Comparison of ENCODE assay signal across 8 cellular contexts in the genomic region with DNA sequence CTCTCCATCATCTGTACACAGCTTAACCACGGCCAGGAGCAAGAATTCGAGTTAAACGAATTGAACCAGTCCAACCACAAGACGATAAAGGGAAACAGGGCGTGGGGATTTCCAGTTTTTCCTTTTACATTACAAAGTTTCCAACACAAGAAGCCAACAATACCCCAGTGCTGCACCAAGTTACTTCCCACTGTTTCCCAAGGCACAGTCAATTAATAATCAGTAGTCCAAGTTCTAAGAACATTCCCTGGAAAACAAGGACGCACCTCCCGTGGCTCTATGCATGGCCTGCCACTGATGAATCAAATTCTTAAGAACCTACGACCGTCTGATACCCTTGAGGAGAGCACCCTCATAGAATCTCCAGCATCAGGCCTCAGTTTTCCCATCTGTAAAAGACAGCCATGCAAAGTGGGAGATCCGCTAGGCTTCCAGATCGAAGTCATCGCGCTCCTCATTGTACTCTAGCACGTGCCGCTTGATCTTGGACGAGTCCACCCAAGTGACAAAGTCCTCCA. TPM values are rescaled to one million over a fixed set of nuclear protein-coding genes. Genes with fewer than 3 reads are reported as not detected.
DNase-seq lines count a peak whose midpoint lies in the region; ATAC-seq and TF ChIP-seq lines count a peak whose summit lies in the region.

No MANE protein-coding gene starts in this region.

- no peaks in the 10 kb centered on the region for H3K27me3 ChIP-seq in suprapubic skin

- H3K4me3 ChIP-seq in suprapubic skin = peak overlapping the region; percentile 85

- peak overlapping the region; percentile 97 for H3K27ac Mint-ChIP-seq in activated CD4-positive, alpha-beta T cell treated with anti-CD3 and anti-CD28 coated beads, Interleukin-2, amount 10 ng/mL, durations not matched to agents 24 days and 14 days
- H3K27ac Mint-ChIP-seq in activated naive CD8-positive, alpha-beta T cell treated with anti-CD3 and anti-CD28 coated beads, Interleukin-2, amount 10 ng/mL, durations not matched to agents 7 days and 5 days = peak overlapping the region; percentile 86

- H3K4me3 Mint-ChIP-seq in activated CD4-positive, alpha-beta T cell treated with anti-CD3 and anti-CD28 coated beads, Interleukin-2, amount 10 ng/mL, durations not matched to agents 24 days and 14 days = peak overlapping the region; percentile 88
- peak overlapping the region; percentile 93 for H3K4me3 Mint-ChIP-seq in activated naive CD8-positive, alpha-beta T cell treated with anti-CD3 and anti-CD28 coated beads, Interleukin-2, amount 10 ng/mL, durations not matched to agents 7 days and 5 days

- DNase-seq in activated CD4-positive, alpha-beta T cell treated with anti-CD3 and anti-CD28 coated beads, Interleukin-2, amount 10 ng/mL, durations not matched to agents 24 days and 14 days = peak; percentile 70
- DNase-seq in activated CD4-positive, alpha-beta T cell treated with anti-CD3 and anti-CD28 coated beads, Interleukin-2, amount 50 U/mL, for 4 hours = no peak
- DNase-seq in activated naive CD8-positive, alpha-beta T cell treated with anti-CD3 and anti-CD28 coated beads, Interleukin-2, amount 10 ng/mL, durations not matched to agents 7 days and 5 days = no peak
- DNase-seq in iris pigment epithelial cell (ENCODE audit: low read depth) (peak; percentile 61), suprapubic skin (ENCODE audit: low spot score in 2 of 2) (no peak), GM19240 (ENCODE audit: insufficient read length, low spot score) (no peak), NCI-H748 (lab: John Stamatoyannopoulos, UW; ENCODE audit: unreplicated experiment) (no peak), DMS153 treated with DMSO at 0.1 percent for 48 hours (lab: John Stamatoyannopoulos, UW; ENCODE audit: unreplicated experiment) (no peak)

- under 1% methylated on average over 15 of the region's 16 CpGs for WGBS in suprapubic skin

- TF ChIP-seq EP300 in suprapubic skin (IDR thresholded peaks at IDR 0.05) = no peak

- TF ChIP-seq CTCF in suprapubic skin (IDR thresholded peaks at IDR 0.05) = no peak

- intact Hi-C loops in activated CD4-positive, alpha-beta T cell treated with anti-CD3 and anti-CD28 coated beads, Interleukin-2, amount 10 ng/mL, durations not matched to agents 24 days and 14 days (cut with micrococcal nuclease) = no loop called here

- no peaks in the 10 kb centered on the region for H3K9me3 ChIP-seq in suprapubic skin

- H3K4me1 Mint-ChIP-seq in activated CD4-positive, alpha-beta T cell treated with anti-CD3 and anti-CD28 coated beads, Interleukin-2, amount 10 ng/mL, durations not matched to agents 24 days and 14 days = peaks cover 31% of the 10 kb centered on the region
- H3K4me1 Mint-ChIP-seq in activated naive CD8-positive, alpha-beta T cell treated with anti-CD3 and anti-CD28 coated beads, Interleukin-2, amount 10 ng/mL, durations not matched to agents 7 days and 5 days = peaks cover 29% of the 10 kb centered on the region

- H3K27ac ChIP-seq in suprapubic skin = peak overlapping the region; percentile 96

- POLR2A ChIA-PET in activated naive CD8-positive, alpha-beta T cell treated with anti-CD3 and anti-CD28 coated beads, Interleukin-2, amount 10 ng/mL, durations not matched to agents 7 days and 5 days (lab: Charles Lee) = interaction anchor here (0.6 to 7.6 kb wide), 17 partner anchors 9 to 271 kb away, joined by 3 to 168 read pairs (median 9); partner anchors contain the start of genes MAN2C1, PTPN9, SIN3A and SNUPN

- peaks cover 6% of the 10 kb centered on the region for H3K36me3 ChIP-seq in suprapubic skin

- no peak for ATAC-seq in activated naive CD8-positive, alpha-beta T cell treated with anti-CD3 and anti-CD28 coated beads, Interleukin-2, amount 10 ng/mL, durations not matched to agents 7 days and 5 days (ENCODE audit: low read depth)

- peaks cover 2% of the 10 kb centered on the region for H3K27me3 Mint-ChIP-seq in activated CD4-positive, alpha-beta T cell treated with anti-CD3 and anti-CD28 coated beads, Interleukin-2, amount 10 ng/mL, durations not matched to agents 24 days and 14 days
- no peaks in the 10 kb centered on the region for H3K27me3 Mint-ChIP-seq in activated naive CD8-positive, alpha-beta T cell treated with anti-CD3 and anti-CD28 coated beads, Interleukin-2, amount 10 ng/mL, durations not matched to agents 7 days and 5 days

- no peaks in the 10 kb centered on the region for H3K9me3 Mint-ChIP-seq in activated CD4-positive, alpha-beta T cell treated with anti-CD3 and anti-CD28 coated beads, Interleukin-2, amount 10 ng/mL, durations not matched to agents 24 days and 14 days
- no peaks in the 10 kb centered on the region for H3K9me3 Mint-ChIP-seq in activated naive CD8-positive, alpha-beta T cell treated with anti-CD3 and anti-CD28 coated beads, Interleukin-2, amount 10 ng/mL, durations not matched to agents 7 days and 5 days

- H3K4me1 ChIP-seq in suprapubic skin = peaks cover 52% of the 10 kb centered on the region

- H3K36me3 Mint-ChIP-seq in activated CD4-positive, alpha-beta T cell treated with anti-CD3 and anti-CD28 coated beads, Interleukin-2, amount 10 ng/mL, durations not matched to agents 24 days and 14 days (ENCODE audit: low read depth) = peaks cover 26% of the 10 kb centered on the region
- peaks cover 10% of the 10 kb centered on the region for H3K36me3 Mint-ChIP-seq in activated naive CD8-positive, alpha-beta T cell treated with anti-CD3 and anti-CD28 coated beads, Interleukin-2, amount 10 ng/mL, durations not matched to agents 7 days and 5 days

- no peak for TF ChIP-seq POLR2A in suprapubic skin (IDR thresholded peaks at IDR 0.05)

RNA-seq across cellular contexts. Expression of gene IMP3, which starts 0.8 kb away (rescaled TPM):
- 108 and 112 TPM in 2 replicates for total RNA-seq in activated CD4-positive, alpha-beta T cell treated with anti-CD3 and anti-CD28 coated beads, Interleukin-2, amount 10 ng/mL, durations not matched to agents 24 days and 14 days
- 10 to 100 TPM; 85.3 to 87.1 TPM for total RNA-seq in activated naive CD8-positive, alpha-beta T cell treated with anti-CD3 and anti-CD28 coated beads, Interleukin-2, amount 10 ng/mL, durations not matched to agents 7 days and 5 days
- 100 to 1,000 TPM; 139 to 273 (median 180) TPM for total RNA-seq in suprapubic skin

RNA-seq across cellular contexts. Expression of gene SNX33, which starts 8.5 kb away (rescaled TPM):
- 4.1 TPM in 2 replicates for total RNA-seq in activated CD4-positive, alpha-beta T cell treated with anti-CD3 and anti-CD28 coated beads, Interleukin-2, amount 10 ng/mL, durations not matched to agents 24 days and 14 days
- total RNA-seq in activated naive CD8-positive, alpha-beta T cell treated with anti-CD3 and anti-CD28 coated beads, Interleukin-2, amount 10 ng/mL, durations not matched to agents 7 days and 5 days = 1 to 10 TPM; 2.1 to 2.6 TPM
- 10 to 100 TPM; 32.1 to 59.7 (median 49.5) TPM for total RNA-seq in suprapubic skin

RNA-seq across cellular contexts. Expression of gene SNUPN, which starts 13.7 kb away (rescaled TPM):
- total RNA-seq in activated CD4-positive, alpha-beta T cell treated with anti-CD3 and anti-CD28 coated beads, Interleukin-2, amount 10 ng/mL, durations not matched to agents 24 days and 14 days = 33.7 and 34.5 TPM in 2 replicates
- 10 to 100 TPM; 27.1 to 30.4 TPM for total RNA-seq in activated naive CD8-positive, alpha-beta T cell treated with anti-CD3 and anti-CD28 coated beads, Interleukin-2, amount 10 ng/mL, durations not matched to agents 7 days and 5 days
- total RNA-seq in suprapubic skin = 10 to 100 TPM; 12.8 to 31.7 (median 17.5) TPM

Comparison
In these comparisons a context has a peak if more than half of its experiments do, and no peak if none do; other contexts are left out.
1. DNase-seq: peak in activated CD4-positive, alpha-beta T cell treated with anti-CD3 and anti-CD28 coated beads, Interleukin-2, amount 10 ng/mL, durations not matched to agents 24 days and 14 days (single experiment) and iris pigment epithelial cell (single experiment); none in activated CD4-positive, alpha-beta T cell treated with anti-CD3 and anti-CD28 coated beads, Interleukin-2, amount 50 U/mL, for 4 hours (0 of 2), activated naive CD8-positive, alpha-beta T cell treated with anti-CD3 and anti-CD28 coated beads, Interleukin-2, amount 10 ng/mL, durations not matched to agents 7 days and 5 days (single experiment), suprapubic skin (0 of 2), GM19240 (single experiment), NCI-H748 (single experiment) and DMS153 treated with DMSO at 0.1 percent for 48 hours (single experiment).